In genomic region chr19:7872306-7873204, GRCh38 we compare ENCODE assay signal across 10 cellular contexts. TPM values are rescaled to one million over a fixed set of nuclear protein-coding genes. Genes with fewer than 3 reads are reported as not detected.
DNase-seq lines count a peak whose midpoint lies in the region; ATAC-seq lines count a peak whose summit lies in the region.
"Had no signal": no experiment of that assay in that cellular context is flagged by ENCODE, and none has a peak within 500 bp of the region (broad histone marks: within the 10 kb centered on the region; RNA-seq: fewer than 3 reads in every experiment).

No MANE protein-coding gene starts in this region.

- no peaks in the 10 kb centered on the region for H3K9me3 ChIP-seq in T-helper 17 cell (ENCODE audit: control insufficient read depth, low read length, poor library complexity, severe bottlenecking)
- no peaks in the 10 kb centered on the region for H3K9me3 ChIP-seq in iPS-18c (ENCODE audit: control insufficient read depth, insufficient read depth, low read length)
- H3K9me3 ChIP-seq in SJCRH30 (replicated peaks), result no peaks in the 10 kb centered on the region
- H3K9me3 ChIP-seq: upper lobe of right lung had no signal

- peaks cover 34% of the 10 kb centered on the region for H3K4me1 Mint-ChIP-seq in activated T-cell treated with anti-CD3 and anti-CD28 coated beads, Interleukin-2, amount 50 U/mL, for 24 hours (ENCODE audit: low read depth)
- peaks cover 33% of the 10 kb centered on the region for H3K4me1 Mint-ChIP-seq in T-helper 17 cell
- peaks cover 34 to 51% of the 10 kb centered on the region in 2 donors for H3K4me1 Mint-ChIP-seq in stimulated activated naive B cell treated with anti-CD40 and anti-IgM and Interleukin-4, amounts not matched to agents 10 μg/mL and 1 μg/mL and 100 μg/mL, for 72 hours

- no peaks in the 10 kb centered on the region for H3K9me3 Mint-ChIP-seq in activated T-cell treated with anti-CD3 and anti-CD28 coated beads, Interleukin-2, amount 50 U/mL, for 24 hours
- peaks cover 5% of the 10 kb centered on the region in 2 donors for H3K9me3 Mint-ChIP-seq in stimulated activated naive B cell treated with anti-CD40 and anti-IgM and Interleukin-4, amounts not matched to agents 10 μg/mL and 1 μg/mL and 100 μg/mL, for 72 hours

- peak overlapping the region; percentile 72; the same call in 1 of the 2 replicates for H3K4me3 ChIP-seq in iPS-18c (ENCODE audit: insufficient read depth, low read depth, low read length)
- H3K4me3 ChIP-seq in SJCRH30, result no peak overlapping the region
- H3K4me3 ChIP-seq: upper lobe of right lung had no signal

- no peaks in the 10 kb centered on the region for H3K36me3 ChIP-seq in SJCRH30
- H3K36me3 ChIP-seq: upper lobe of right lung had no signal

- no peak for DNase-seq in activated T-cell treated with anti-CD3 and anti-CD28 coated beads, Interleukin-2, amount 50 U/mL, for 24 hours
- no peak for DNase-seq in activated T-cell treated with anti-CD3 and anti-CD28 coated beads, Interleukin-2, amount 50 U/mL, for 48 hours
- DNase-seq in T-helper 17 cell, result no peak
- no peak for DNase-seq in stimulated activated naive B cell treated with anti-CD40 and anti-IgM and Interleukin-4, amounts not matched to agents 10 μg/mL and 1 μg/mL and 100 μg/mL, for 72 hours
- no peak for DNase-seq in SJCRH30
- DNase-seq in NCI-H510A (lab: John Stamatoyannopoulos, UW), result no peak
- DNase-seq: MM.1S had no signal

- no peak overlapping the region for H3K27ac Mint-ChIP-seq in activated T-cell treated with anti-CD3 and anti-CD28 coated beads, Interleukin-2, amount 50 U/mL, for 24 hours
- H3K27ac Mint-ChIP-seq in T-helper 17 cell, result no peak overlapping the region
- no peak overlapping the region for H3K27ac Mint-ChIP-seq in stimulated activated naive B cell treated with anti-CD40 and anti-IgM and Interleukin-4, amounts not matched to agents 10 μg/mL and 1 μg/mL and 100 μg/mL, for 72 hours

- no peaks in the 10 kb centered on the region; the same call in 1 of the 2 replicates for H3K4me1 ChIP-seq in SJCRH30

- H3K36me3 Mint-ChIP-seq in activated T-cell treated with anti-CD3 and anti-CD28 coated beads, Interleukin-2, amount 50 U/mL, for 24 hours (ENCODE audit: low read depth), result no peaks in the 10 kb centered on the region
- no peaks in the 10 kb centered on the region for H3K36me3 Mint-ChIP-seq in T-helper 17 cell (ENCODE audit: low read depth)
- no peaks in the 10 kb centered on the region for H3K36me3 Mint-ChIP-seq in stimulated activated naive B cell treated with anti-CD40 and anti-IgM and Interleukin-4, amounts not matched to agents 10 μg/mL and 1 μg/mL and 100 μg/mL, for 72 hours

- no peak overlapping the region for H3K27ac ChIP-seq in SJCRH30
- H3K27ac ChIP-seq: upper lobe of right lung had no signal

- H3K4me3 Mint-ChIP-seq in activated T-cell treated with anti-CD3 and anti-CD28 coated beads, Interleukin-2, amount 50 U/mL, for 24 hours, result peak overlapping the region; percentile 23
- peak overlapping the region; percentile 72 for H3K4me3 Mint-ChIP-seq in T-helper 17 cell
- peak overlapping the region; percentile 73 to 81 for H3K4me3 Mint-ChIP-seq in stimulated activated naive B cell treated with anti-CD40 and anti-IgM and Interleukin-4, amounts not matched to agents 10 μg/mL and 1 μg/mL and 100 μg/mL, for 72 hours

- peaks cover 42% of the 10 kb centered on the region for H3K27me3 Mint-ChIP-seq in activated T-cell treated with anti-CD3 and anti-CD28 coated beads, Interleukin-2, amount 50 U/mL, for 24 hours
- peaks cover 19% of the 10 kb centered on the region for H3K27me3 Mint-ChIP-seq in T-helper 17 cell
- peaks cover 47 to 69% of the 10 kb centered on the region in 2 donors for H3K27me3 Mint-ChIP-seq in stimulated activated naive B cell treated with anti-CD40 and anti-IgM and Interleukin-4, amounts not matched to agents 10 μg/mL and 1 μg/mL and 100 μg/mL, for 72 hours

- peaks cover 4% of the 10 kb centered on the region for H3K27me3 ChIP-seq in SJCRH30

- ATAC-seq in T-helper 17 cell, result no peak
- ATAC-seq in stimulated activated naive B cell treated with anti-CD40 and anti-IgM and Interleukin-4, amounts not matched to agents 10 μg/mL and 1 μg/mL and 100 μg/mL, for 72 hours (replicated peaks), result no peak
- no peak for ATAC-seq in HG03175 (IDR thresholded peaks at IDR 0.05; ENCODE audit: unreplicated experiment)

RNA-seq across cellular contexts. Expression of gene PRR36, which starts 1.6 kb away (rescaled TPM):
- total RNA-seq in T-helper 17 cell, result under 1 TPM; 0.37 to 0.63 TPM
- total RNA-seq in SJCRH30 (2014; rRNA removed; shearing (Covaris generic)), result not detected in 2 replicates

RNA-seq across cellular contexts. Expression of gene LRRC8E, which starts 15.8 kb away (rescaled TPM):
- total RNA-seq in T-helper 17 cell, result not detected
- total RNA-seq in SJCRH30 (2014; rRNA removed; shearing (Covaris generic)), result 0.04 and 0.15 TPM in 2 replicates

RNA-seq across cellular contexts. Expression of gene MAP2K7, which starts 31.1 kb away (rescaled TPM):
- 100 to 1,000 TPM; 104 to 107 TPM for total RNA-seq in T-helper 17 cell
- 12.9 and 13.6 TPM in 2 replicates for total RNA-seq in SJCRH30 (2014; rRNA removed; shearing (Covaris generic))

RNA-seq across cellular contexts. Expression of gene TGFBR3L, which starts 42.1 kb away (rescaled TPM):
- 1 to 10 TPM; 1.4 to 1.7 TPM for total RNA-seq in T-helper 17 cell
- total RNA-seq in SJCRH30 (2014; rRNA removed; shearing (Covaris generic)), result not detected in 2 replicates

RNA-seq across cellular contexts. Expression of gene EVI5L, which starts 42.5 kb away (rescaled TPM):
- 10 to 100 TPM in 1 of 2 donors, 1 to 10 TPM in 1; 9.3 to 10.1 TPM for total RNA-seq in T-helper 17 cell
- total RNA-seq in SJCRH30 (2014; rRNA removed; shearing (Covaris generic)), result 5.5 and 6.0 TPM in 2 replicates

Comparison
In these comparisons a context has a peak if more than half of its experiments do, and no peak if none do; other contexts are left out.
1. H3K4me3 Mint-ChIP-seq: peak in every context shown above with its lines; median percentile 77 in stimulated activated naive B cell treated with anti-CD40 and anti-IgM and Interleukin-4, amounts not matched to agents 10 μg/mL and 1 μg/mL and 100 μg/mL, for 72 hours; 72 in T-helper 17 cell; 23 in activated T-cell treated with anti-CD3 and anti-CD28 coated beads, Interleukin-2, amount 50 U/mL, for 24 hours.